In genomic region chr15:29802411-29802810, GRCh38 we compare ENCODE assay signal across 26 cellular contexts. TPM values are rescaled to one million over a fixed set of nuclear protein-coding genes. Genes with fewer than 3 reads are reported as not detected.
"Had no signal": no experiment of that assay in that cellular context is flagged by ENCODE, and none has a peak within 500 bp of the region (broad histone marks: within the 10 kb centered on the region; RNA-seq: fewer than 3 reads in every experiment).

No MANE protein-coding gene starts in this region.

- H3K4me3 ChIP-seq: mucosa of descending colon, sigmoid colon, smooth muscle cell, thyroid gland had no signal

- H3K27me3 ChIP-seq: sigmoid colon, thyroid gland had no signal

- H3K9me3 Mint-ChIP-seq: activated naive CD8-positive, alpha-beta T cell treated with anti-CD3 and anti-CD28 coated beads, Interleukin-2, amount 10 ng/mL, durations not matched to agents 7 days and 5 days; activated T-helper 17 cell treated with anti-CD3 and anti-CD28 coated beads, Interleukin-2, amount 50 U/mL, for 72 hours had no signal

- H3K4me2 ChIP-seq: smooth muscle cell had no signal

- H3K27ac ChIP-seq: WERI-Rb-1 had no signal

- H3K36me3 Mint-ChIP-seq: activated naive CD8-positive, alpha-beta T cell treated with anti-CD3 and anti-CD28 coated beads, Interleukin-2, amount 10 ng/mL, durations not matched to agents 7 days and 5 days had no signal

- H3K4me3 Mint-ChIP-seq: activated naive CD8-positive, alpha-beta T cell treated with anti-CD3 and anti-CD28 coated beads, Interleukin-2, amount 10 ng/mL, durations not matched to agents 7 days and 5 days; activated T-cell treated with anti-CD3 and anti-CD28 coated beads, Interleukin-2, amount 50 U/mL, for 24 hours; activated T-helper 17 cell treated with anti-CD3 and anti-CD28 coated beads, Interleukin-2, amount 50 U/mL, for 72 hours; memory B cell had no signal

- ATAC-seq: activated T-helper 17 cell treated with anti-CD3 and anti-CD28 coated beads, Interleukin-2, amount 50 U/mL, for 72 hours; esophagus mucosa; mucosa of descending colon had no signal

- H3K27ac Mint-ChIP-seq: activated naive CD8-positive, alpha-beta T cell treated with anti-CD3 and anti-CD28 coated beads, Interleukin-2, amount 10 ng/mL, durations not matched to agents 7 days and 5 days; activated T-cell treated with anti-CD3 and anti-CD28 coated beads, Interleukin-2, amount 50 U/mL, for 24 hours; activated T-helper 17 cell treated with anti-CD3 and anti-CD28 coated beads, Interleukin-2, amount 50 U/mL, for 72 hours; memory B cell had no signal

- H3K4me1 Mint-ChIP-seq: activated naive CD8-positive, alpha-beta T cell treated with anti-CD3 and anti-CD28 coated beads, Interleukin-2, amount 10 ng/mL, durations not matched to agents 7 days and 5 days; activated T-helper 17 cell treated with anti-CD3 and anti-CD28 coated beads, Interleukin-2, amount 50 U/mL, for 72 hours had no signal

- H3K36me3 ChIP-seq: thyroid gland had no signal

- H3K9me3 ChIP-seq: mucosa of descending colon, sigmoid colon, thyroid gland had no signal

- DNase-seq: activated CD4-positive, alpha-beta T cell treated with anti-CD3 and anti-CD28 coated beads for 1 hour; activated CD4-positive, alpha-beta T cell treated with anti-CD3 and anti-CD28 coated beads, Interleukin-2, amount 50 U/mL, for 1 hour; activated CD8-positive, alpha-beta memory T cell treated with anti-CD3 and anti-CD28 coated beads, Interleukin-2, amount 50 U/mL, for 4 hours; activated naive CD4-positive, alpha-beta T cell treated with Interleukin-2 at 50 U/mL for 16 hours; activated naive CD8-positive, alpha-beta T cell treated with anti-CD3 and anti-CD28 coated beads, Interleukin-2, amount 10 ng/mL, durations not matched to agents 7 days and 5 days; activated T-cell treated with anti-CD3 and anti-CD28 coated beads, Interleukin-2, amount 50 U/mL, for 24 hours; amniotic stem cell; effector CD8-positive, alpha-beta T cell; foreskin melanocyte; glutamatergic neuron; hypothalamus; mucosa of descending colon; occipital lobe; retina; sigmoid colon; stimulated activated CD4-positive, alpha-beta T cell treated with anti-CD3 and anti-CD28 coated beads, Interleukin-15, amount 100 ng/mL, for 24 hours; stimulated activated CD8-positive, alpha-beta memory T cell treated with anti-CD3 and anti-CD28 coated beads, Interleukin-4, amount 100 ng/mL, for 48 hours; stimulated activated naive CD4-positive, alpha-beta T cell; SW 1271; thyroid gland; WERI-Rb-1 had no signal

RNA-seq across cellular contexts. Expression of gene TJP1, which starts 19.9 kb away (rescaled TPM):
- total RNA-seq: activated naive CD8-positive, alpha-beta T cell treated with anti-CD3 and anti-CD28 coated beads, Interleukin-2, amount 10 ng/mL, durations not matched to agents 7 days and 5 days; activated T-helper 17 cell treated with anti-CD3 and anti-CD28 coated beads, Interleukin-2, amount 50 U/mL, for 72 hours; T-helper 2 cell treated with Interferon-gamma antibody and Interleukin-4, amounts not matched to agents 100 ng/mL and 5 ng/mL, for 36 hours had no signal
